In genomic region chr17:82292251-82293154, GRCh38 we compare ENCODE assay signal across 8 cellular contexts. TPM values are rescaled to one million over a fixed set of nuclear protein-coding genes. Genes with fewer than 3 reads are reported as not detected.
DNase-seq lines count a peak whose midpoint lies in the region; ATAC-seq and TF ChIP-seq lines count a peak whose summit lies in the region.

No MANE protein-coding gene starts in this region.

- intact Hi-C loops in mammary epithelial cell (cut with micrococcal nuclease) = loop anchor here (1.0 to 10.0 kb wide), 2 partner anchors 10 to 188 kb away; no protein-coding TSS in a partner anchor

- H3K36me3 ChIP-seq in mammary epithelial cell (ENCODE audit: insufficient read depth, low read length) = no peaks in the 10 kb centered on the region

- H3K9ac ChIP-seq in mammary epithelial cell (ENCODE audit: insufficient read depth, low read length) = peak overlapping the region; percentile 52

- H3K4me1 ChIP-seq in mammary epithelial cell (ENCODE audit: insufficient read depth, low read length) = peaks cover 28% of the 10 kb centered on the region

- H2AFZ ChIP-seq in mammary epithelial cell (ENCODE audit: low read depth, low read length) = peak overlapping the region; percentile 87

- ATAC-seq in GM18873 (IDR thresholded peaks at IDR 0.05; ENCODE audit: low FRiP score, unreplicated experiment) = peak; percentile 94
- ATAC-seq in HG03135 (IDR thresholded peaks at IDR 0.05; ENCODE audit: unreplicated experiment) = peak; percentile 95

- BruUV-seq in mammary epithelial cell (replicated peaks; lab: Mats Ljungman, UMichigan) = TSS peak; percentile 71

- WGBS in mammary epithelial cell (ENCODE audit: low coverage, missing lambda C conversion rate) = 9% methylated on average over 33 of the region's 86 CpGs

- H3K79me2 ChIP-seq in mammary epithelial cell (ENCODE audit: insufficient read depth, low read length) = peaks cover 7% of the 10 kb centered on the region

- H3K27me3 ChIP-seq in mammary epithelial cell (ENCODE audit: insufficient read depth, low read length) = no peaks in the 10 kb centered on the region

- no peaks in the 10 kb centered on the region for H3K9me3 ChIP-seq in mammary epithelial cell (replicated peaks; ENCODE audit: insufficient read depth, low read length)

- peak overlapping the region; percentile 85 for H3K4me3 ChIP-seq in AG04449 (ENCODE audit: low read depth, low read length)
- H3K4me3 ChIP-seq in mammary epithelial cell (replicated peaks in 1 of 3; ENCODE audit: insufficient read depth in 1 of 3, low read depth in 2 of 3, low read length in 3 of 3) = peak overlapping the region; percentile 70 to 97 (median 71)
- peak overlapping the region; percentile 65 to 94 (median 79) for H3K4me3 ChIP-seq in skin epidermis

- in situ Hi-C loops in mammary epithelial cell (cut with MboI; ENCODE audit: low sequenced_read_pairs in 2 of 2) = no loop called here

- no peak for TF ChIP-seq CTCF in AG04449 (IDR thresholded peaks at IDR 0.05; ENCODE audit: insufficient read depth, low read length, missing control alignments)
- no peak for TF ChIP-seq CTCF in VCaP (conservative IDR thresholded peaks at IDR 0.05)
- no peak for TF ChIP-seq CTCF in mammary epithelial cell (conservative IDR thresholded peaks at IDR 0.05 in 1 of 2, IDR thresholded peaks at IDR 0.05 in 1 of 2; ENCODE audit: extremely low read depth in 1 of 2, insufficient read depth in 1 of 2, low read depth in 1 of 2, low read length in 2 of 2)

- H3K4me2 ChIP-seq in mammary epithelial cell (ENCODE audit: insufficient read depth, low read depth, low read length) = peak overlapping the region; percentile 96

- POLR2A ChIA-PET in AG04449 (lab: Yijun Ruan, JAX) = interaction anchor here (0.6 to 1.0 kb wide), 7 partner anchors 11 to 218 kb away, joined by 3 read pairs; partner anchors contain the start of genes CSNK1D, SECTM1 and SLC16A3

- dilution Hi-C loops in mammary epithelial cell (cut with HindIII; ENCODE audit: low sequenced_read_pairs) = loop anchor here (10.0 kb wide), 2 partner anchors 52 to 378 kb away; partner anchors contain the start of genes PCYT2 and SIRT7

- DNase-seq in AG04449 (ENCODE audit: low read depth, low spot score) = peak; percentile 89
- DNase-seq in NCI-H2196 (lab: John Stamatoyannopoulos, UW; ENCODE audit: unreplicated experiment) = peak; percentile 100
- DNase-seq in mammary epithelial cell = peak; percentile 96
- DNase-seq in iPS-NIHi11 (ENCODE audit: low spot score) = peak; percentile 99

- CTCF ChIA-PET in AG04449 (lab: Yijun Ruan, JAX) (interaction anchor here (0.6 to 1.6 kb wide), 2 partner anchors 9 to 15 kb away, joined by 3 to 4 read pairs; no protein-coding TSS in a partner anchor), mammary epithelial cell (lab: Charles Lee; ENCODE audit: low non-redundant PET) (no interaction called here)

- H3K27ac ChIP-seq in VCaP (peak overlapping the region; percentile 99), mammary epithelial cell (ENCODE audit: insufficient read depth, low read depth, low read length) (peak overlapping the region; percentile 76), skin epidermis (peak overlapping the region; percentile 80 to 99 (median 97))

- no peaks in the 10 kb centered on the region for H4K20me1 ChIP-seq in mammary epithelial cell (ENCODE audit: insufficient read depth, low read length)

RNA-seq across cellular contexts. Expression of gene CSNK1D, which starts 19.0 kb away (rescaled TPM):
- 100 to 1,000 TPM in 1 of 2 donors, 10 to 100 TPM in 1; 68.7 to 163 TPM for total RNA-seq in mammary epithelial cell
- polyA plus RNA-seq in mammary epithelial cell = 146 TPM
- 216 TPM for polyA minus RNA-seq in mammary epithelial cell

RNA-seq across cellular contexts. Expression of gene CD7, which starts 24.9 kb away (rescaled TPM):
- not detected for total RNA-seq in mammary epithelial cell
- not detected for polyA plus RNA-seq in mammary epithelial cell
- polyA minus RNA-seq in mammary epithelial cell = not detected

RNA-seq across cellular contexts. Expression of gene SECTM1, which starts 41.1 kb away (rescaled TPM):
- 1 to 10 TPM; 2.7 to 3.5 TPM for total RNA-seq in mammary epithelial cell
- 3.0 TPM for polyA plus RNA-seq in mammary epithelial cell
- 2.4 TPM for polyA minus RNA-seq in mammary epithelial cell

Comparison
In these comparisons a context has a peak if more than half of its experiments do, and no peak if none do; other contexts are left out.
1. Peak in every context shown above with its lines: DNase-seq, ATAC-seq, H3K4me3 ChIP-seq and H3K27ac ChIP-seq.